Comparison of ENCODE assay signal across 5 cellular contexts in genomic region chrX:153704631-153705410, GRCh38. TPM values are rescaled to one million over a fixed set of nuclear protein-coding genes. Genes with fewer than 3 reads are reported as not detected.
"Had no signal": no experiment of that assay in that cellular context is flagged by ENCODE, and none has a peak within 500 bp of the region (broad histone marks: within the 10 kb centered on the region; RNA-seq: fewer than 3 reads in every experiment).

No MANE protein-coding gene starts in this region.

RNA-seq across cellular contexts. Expression of gene PNCK, which starts 31.2 kb away (rescaled TPM):
- total RNA-seq: activated CD8-positive, alpha-beta memory T cell treated with anti-CD3 and anti-CD28 coated beads for 36 hours; HepG2; MCF 10A; T-helper 2 cell treated with Interferon-gamma antibody and Interleukin-4, amounts not matched to agents 100 ng/mL and 5 ng/mL, for 36 hours had no signal

RNA-seq across cellular contexts. Expression of gene DUSP9, which starts 57.8 kb away (rescaled TPM):
- total RNA-seq: activated CD4-positive, alpha-beta memory T cell treated with anti-CD3 and anti-CD28 coated beads, Interleukin-2, amount 10 ng/mL, durations not matched to agents 7 days and 5 days; MCF 10A; T-helper 2 cell treated with Interferon-gamma antibody and Interleukin-4, amounts not matched to agents 100 ng/mL and 5 ng/mL, for 36 hours had no signal
